In the genomic region with DNA sequence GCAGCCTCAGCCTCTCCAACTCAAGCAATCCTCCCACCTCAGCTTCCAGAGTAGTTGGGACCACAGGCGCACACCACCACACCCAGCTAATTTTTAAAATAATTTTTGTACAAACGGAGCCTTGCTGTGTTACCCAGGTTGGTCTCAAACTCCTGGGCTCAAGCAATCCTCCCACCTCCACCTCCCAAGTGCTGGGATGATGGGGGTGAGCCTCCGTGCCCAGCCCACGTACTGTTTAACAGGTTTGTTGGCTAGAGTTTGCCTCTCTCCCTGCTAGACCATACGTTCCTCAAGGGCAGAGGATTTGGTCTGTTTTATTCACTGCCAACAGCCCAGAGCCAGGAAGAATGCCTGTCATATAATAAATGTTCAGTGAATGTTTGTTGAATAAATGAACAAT, we compare ENCODE assay signal across 28 cellular contexts. TPM values are rescaled to one million over a fixed set of nuclear protein-coding genes. Genes with fewer than 3 reads are reported as not detected.
DNase-seq lines count a peak whose midpoint lies in the region; ATAC-seq and TF ChIP-seq lines count a peak whose summit lies in the region.
"Had no signal": no experiment of that assay in that cellular context is flagged by ENCODE, and none has a peak within 500 bp of the region (broad histone marks: within the 10 kb centered on the region; RNA-seq: fewer than 3 reads in every experiment).

No MANE protein-coding gene starts in this region.

- no peak overlapping the region for H2BK12ac ChIP-seq in neuronal stem cell (ENCODE audit: low read length)

- no peak for TF ChIP-seq POLR2A in uterus (IDR thresholded peaks at IDR 0.05)

- H3K4me3 Mint-ChIP-seq in activated naive CD4-positive, alpha-beta T cell treated with anti-CD3 and anti-CD28 coated beads, Interleukin-2, amount 10 ng/mL, durations not matched to agents 7 days and 5 days = no peak overlapping the region
- no peak overlapping the region for H3K4me3 Mint-ChIP-seq in nephron progenitor cell
- H3K4me3 Mint-ChIP-seq: GM23338 had no signal

- H3K27me3 ChIP-seq in neuronal stem cell (ENCODE audit: control insufficient read depth in 3 of 3, insufficient read depth in 3 of 3, low read depth in 1 of 3, low read length in 3 of 3) = peaks cover 0 to 12% (median 0%) of the 10 kb centered on the region in 3 experiments
- H3K27me3 ChIP-seq in brain microvascular endothelial cell (replicated peaks) = no peaks in the 10 kb centered on the region
- no peaks in the 10 kb centered on the region for H3K27me3 ChIP-seq in uterus
- H3K27me3 ChIP-seq: ascending aorta had no signal

- TF ChIP-seq CTCF in brain microvascular endothelial cell (IDR thresholded peaks at IDR 0.05; ENCODE audit: low read depth, low read length, missing control alignments) (no peak), nephron progenitor cell (IDR thresholded peaks at IDR 0.05) (no peak), uterus (IDR thresholded peaks at IDR 0.05) (no peak)

- H3K27ac ChIP-seq in KOPT-K1 (ENCODE audit: low read depth, low read length, poor library complexity, severe bottlenecking) = peak overlapping the region; percentile 99
- no peak overlapping the region for H3K27ac ChIP-seq in neuronal stem cell (replicated peaks; ENCODE audit: low read length)
- no peak overlapping the region for H3K27ac ChIP-seq in brain microvascular endothelial cell
- no peak overlapping the region for H3K27ac ChIP-seq in uterus
- H3K27ac ChIP-seq: ascending aorta, lower lobe of right lung, tibial artery had no signal

- H3K9me3 ChIP-seq in KOPT-K1 (ENCODE audit: insufficient read depth, low read length, poor library complexity, severe bottlenecking) (no peaks in the 10 kb centered on the region), neuronal stem cell (replicated peaks in 1 of 2; ENCODE audit: control insufficient read depth in 2 of 2, insufficient read depth in 1 of 2, low read depth in 1 of 2, low read length in 2 of 2) (no peaks in the 10 kb centered on the region), uterus (no peaks in the 10 kb centered on the region)
- H3K9me3 ChIP-seq: ascending aorta, lower lobe of right lung, mucosa of descending colon, tibial artery had no signal

- peak overlapping the region; percentile 59 for H3K27ac Mint-ChIP-seq in activated naive CD4-positive, alpha-beta T cell treated with anti-CD3 and anti-CD28 coated beads, Interleukin-2, amount 10 ng/mL, durations not matched to agents 7 days and 5 days
- peak overlapping the region; percentile 85 to 100 for H3K27ac Mint-ChIP-seq in activated naive CD4-positive, alpha-beta T cell treated with anti-CD3 and anti-CD28 coated beads, Interleukin-2, amount 50 U/mL, for 72 hours
- no peak overlapping the region for H3K27ac Mint-ChIP-seq in nephron progenitor cell
- H3K27ac Mint-ChIP-seq: GM23338 had no signal

- no peak overlapping the region for H2BK120ac ChIP-seq in neuronal stem cell (ENCODE audit: low read depth, low read length)

- no peaks in the 10 kb centered on the region for H3K9me3 Mint-ChIP-seq in activated naive CD4-positive, alpha-beta T cell treated with anti-CD3 and anti-CD28 coated beads, Interleukin-2, amount 10 ng/mL, durations not matched to agents 7 days and 5 days
- no peaks in the 10 kb centered on the region for H3K9me3 Mint-ChIP-seq in activated naive CD4-positive, alpha-beta T cell treated with anti-CD3 and anti-CD28 coated beads, Interleukin-2, amount 50 U/mL, for 72 hours
- no peaks in the 10 kb centered on the region for H3K9me3 Mint-ChIP-seq in nephron progenitor cell
- H3K9me3 Mint-ChIP-seq: GM23338, IgD-negative memory B cell had no signal

- H3K4me1 ChIP-seq in neuronal stem cell (ENCODE audit: control insufficient read depth in 2 of 2, insufficient read depth in 1 of 2, low read depth in 1 of 2, low read length in 2 of 2) = peaks cover 2 to 5% of the 10 kb centered on the region in 2 donors
- no peaks in the 10 kb centered on the region for H3K4me1 ChIP-seq in uterus

- no peak overlapping the region for H3K14ac ChIP-seq in neuronal stem cell (ENCODE audit: low read length)

- ATAC-seq in activated naive CD4-positive, alpha-beta T cell treated with anti-CD3 and anti-CD28 coated beads, Interleukin-2, amount 50 U/mL, for 72 hours = no peak
- ATAC-seq: GM23338; lower lobe of right lung; sciatic nerve; stimulated activated naive CD8-positive, alpha-beta T cell treated with anti-CD3 and anti-CD28 coated beads, Interleukin-15, Interleukin-2, amounts not matched to agents 100 U/mL and 50 U/mL, for 24 hours had no signal

- CTCF ChIA-PET in activated naive CD4-positive, alpha-beta T cell treated with anti-CD3 and anti-CD28 coated beads, Interleukin-2, amount 10 ng/mL, durations not matched to agents 7 days and 5 days (lab: Charles Lee) = interaction anchor here (0.6 kb wide), 1 partner anchor 29 kb away, joined by 3 read pairs; no protein-coding TSS in a partner anchor

- H3K36me3 Mint-ChIP-seq in activated naive CD4-positive, alpha-beta T cell treated with anti-CD3 and anti-CD28 coated beads, Interleukin-2, amount 10 ng/mL, durations not matched to agents 7 days and 5 days = peaks cover 3% of the 10 kb centered on the region
- H3K36me3 Mint-ChIP-seq in activated naive CD4-positive, alpha-beta T cell treated with anti-CD3 and anti-CD28 coated beads, Interleukin-2, amount 50 U/mL, for 72 hours = peaks cover 0 to 6% of the 10 kb centered on the region in 2 donors
- H3K36me3 Mint-ChIP-seq in nephron progenitor cell (ENCODE audit: low read depth) = no peaks in the 10 kb centered on the region
- H3K36me3 Mint-ChIP-seq: IgD-negative memory B cell had no signal

- H4K8ac ChIP-seq in neuronal stem cell (ENCODE audit: low read depth, low read length) = no peak overlapping the region

- H3K4me3 ChIP-seq in neuronal stem cell (ENCODE audit: low read length in 2 of 2) = no peak overlapping the region
- no peak overlapping the region for H3K4me3 ChIP-seq in brain microvascular endothelial cell (ENCODE audit: low read depth, low read length)
- H3K4me3 ChIP-seq in uterus = no peak overlapping the region
- H3K4me3 ChIP-seq: ascending aorta, GM23338, lower lobe of right lung, mucosa of descending colon, tibial artery had no signal

- in situ Hi-C loops in brain microvascular endothelial cell (cut with HindIII; ENCODE audit: low pct_ligation_motif_present, low sequenced_read_pairs) = no loop called here

- H2AFZ ChIP-seq in neuronal stem cell (ENCODE audit: low read length) = no peak overlapping the region
- H2AFZ ChIP-seq: GM23338 had no signal

- no peak for DNase-seq in activated naive CD4-positive, alpha-beta T cell treated with anti-CD3 and anti-CD28 coated beads, Interleukin-2, amount 10 ng/mL, durations not matched to agents 7 days and 5 days
- no peak for DNase-seq in activated naive CD4-positive, alpha-beta T cell treated with anti-CD3 and anti-CD28 coated beads, Interleukin-2, amount 50 U/mL, for 16 hours
- DNase-seq in activated naive CD4-positive, alpha-beta T cell treated with anti-CD3 and anti-CD28 coated beads, Interleukin-2, amount 50 U/mL, for 72 hours (ENCODE audit: low spot score in 2 of 2) = no peak
- no peak for DNase-seq in neuronal stem cell (ENCODE audit: low spot score)
- no peak for DNase-seq in brain microvascular endothelial cell
- no peak for DNase-seq in nephron progenitor cell
- no peak for DNase-seq in uterus
- DNase-seq: activated effector memory CD4-positive, alpha-beta T cell treated with anti-CD3 and anti-CD28 coated beads, Interleukin-2, amount 50 U/mL, for 16 hours; DMS 273 treated with DMSO at 0.1 percent for 48 hours; kidney glomerular epithelial cell; lower lobe of right lung; NCI-H1417; NCI-H2081 treated with DMSO at 0.1 percent for 48 hours; NCI-H345; NCI-H774; stimulated activated CD4-positive, alpha-beta T cell treated with anti-CD3 and anti-CD28 coated beads, Interleukin-4, amount 100 ng/mL, for 4 hours; stimulated activated naive CD8-positive, alpha-beta T cell treated with anti-CD3 and anti-CD28 coated beads, Interleukin-15, Interleukin-2, amounts not matched to agents 100 U/mL and 50 U/mL, for 24 hours; tibial artery had no signal

- no peak overlapping the region for H3K4ac ChIP-seq in neuronal stem cell (ENCODE audit: low read length)

- H3K4me2 ChIP-seq in neuronal stem cell (ENCODE audit: insufficient read depth, low read length, poor library complexity, severe bottlenecking) = no peak overlapping the region
- H3K4me2 ChIP-seq: GM23338 had no signal

- no peak overlapping the region for H3K18ac ChIP-seq in neuronal stem cell (ENCODE audit: low read length)

- no CpG with 5 or more reads among the region's 5 CpGs for WGBS in neuronal stem cell (ENCODE audit: extremely low coverage in 2 of 2, insufficient read length in 2 of 2, insufficient replicate concordance in 1 of 2), 2 donors

- no peak overlapping the region for H4K91ac ChIP-seq in neuronal stem cell (ENCODE audit: low read depth, low read length, poor library complexity)

- intact Hi-C loops in uterus (cut with DNase I; ENCODE audit: low total_unique reads) = no loop called here

- H3K23ac ChIP-seq in neuronal stem cell (ENCODE audit: low read depth, low read length, poor library complexity) = no peak overlapping the region

- H3K36me3 ChIP-seq in KOPT-K1 (ENCODE audit: insufficient read depth, low read length) = no peaks in the 10 kb centered on the region
- H3K36me3 ChIP-seq in neuronal stem cell (replicated peaks in 1 of 2; ENCODE audit: control insufficient read depth in 2 of 2, insufficient read depth in 2 of 2, low read length in 2 of 2) = no peaks in the 10 kb centered on the region
- H3K36me3 ChIP-seq in brain microvascular endothelial cell (replicated peaks) = no peaks in the 10 kb centered on the region
- H3K36me3 ChIP-seq in uterus = no peaks in the 10 kb centered on the region
- H3K36me3 ChIP-seq: ascending aorta, lower lobe of right lung, tibial artery had no signal

- no peaks in the 10 kb centered on the region for H3K27me3 Mint-ChIP-seq in activated naive CD4-positive, alpha-beta T cell treated with anti-CD3 and anti-CD28 coated beads, Interleukin-2, amount 10 ng/mL, durations not matched to agents 7 days and 5 days
- peaks cover 9% of the 10 kb centered on the region for H3K27me3 Mint-ChIP-seq in nephron progenitor cell (ENCODE audit: low read depth, poor library complexity)
- H3K27me3 Mint-ChIP-seq: IgD-negative memory B cell had no signal

- peak overlapping the region; percentile 8 for H2BK15ac ChIP-seq in neuronal stem cell (ENCODE audit: low read length)

- no peaks in the 10 kb centered on the region for H3K79me1 ChIP-seq in neuronal stem cell (ENCODE audit: low read depth, low read length)

- H3K4me1 Mint-ChIP-seq in activated naive CD4-positive, alpha-beta T cell treated with anti-CD3 and anti-CD28 coated beads, Interleukin-2, amount 10 ng/mL, durations not matched to agents 7 days and 5 days = peaks cover 93% of the 10 kb centered on the region
- H3K4me1 Mint-ChIP-seq in nephron progenitor cell = peaks cover 10% of the 10 kb centered on the region

- no peak overlapping the region for H2AK5ac ChIP-seq in neuronal stem cell (ENCODE audit: low read depth, low read length)

- H2BK5ac ChIP-seq in neuronal stem cell (ENCODE audit: low read length) = no peak overlapping the region

- no peak overlapping the region for H3K9ac ChIP-seq in neuronal stem cell (ENCODE audit: low read depth, low read length, poor library complexity)

RNA-seq across cellular contexts. Expression of gene SOCS1, which starts 26.6 kb away (rescaled TPM):
- 100 to 1,000 TPM in 1 of 2 donors, 10 to 100 TPM in 1; 57.0 to 123 TPM for total RNA-seq in activated naive CD4-positive, alpha-beta T cell treated with anti-CD3 and anti-CD28 coated beads, Interleukin-2, amount 50 U/mL, for 72 hours
- 3.4 TPM for polyA plus RNA-seq in neuronal stem cell (2013, experiment 1 of 2)
- polyA plus RNA-seq in neuronal stem cell (2013, experiment 2 of 2) = 3.6 TPM
- total RNA-seq in uterus = 10 to 100 TPM in 1 of 4 donors, 1 to 10 TPM in 2, not detected in 1; 6.4 to 45.3 (median 7.6) TPM

RNA-seq across cellular contexts. Expression of gene TNP2, which starts 39.7 kb away (rescaled TPM):
- not detected for total RNA-seq in activated naive CD4-positive, alpha-beta T cell treated with anti-CD3 and anti-CD28 coated beads, Interleukin-2, amount 50 U/mL, for 72 hours
- not detected for polyA plus RNA-seq in neuronal stem cell (2013, experiment 1 of 2)
- polyA plus RNA-seq in neuronal stem cell (2013, experiment 2 of 2) = not detected
- not detected for total RNA-seq in uterus
- total RNA-seq: ascending aorta, endothelial cell of umbilical vein, GM23338, lower lobe of right lung, M059J, mucosa of descending colon, posterior vena cava, sciatic nerve had no signal
- polyA plus RNA-seq: AG04450, endothelial cell of umbilical vein, GM23338, IgD-negative memory B cell had no signal

RNA-seq across cellular contexts. Expression of gene PRM3, which starts 44.0 kb away (rescaled TPM):
- total RNA-seq in activated naive CD4-positive, alpha-beta T cell treated with anti-CD3 and anti-CD28 coated beads, Interleukin-2, amount 50 U/mL, for 72 hours = not detected
- not detected for polyA plus RNA-seq in neuronal stem cell (2013, experiment 1 of 2)
- polyA plus RNA-seq in neuronal stem cell (2013, experiment 2 of 2) = not detected
- not detected for total RNA-seq in uterus
- total RNA-seq: ascending aorta, endothelial cell of umbilical vein, GM23338, lower lobe of right lung, M059J, mucosa of descending colon, posterior vena cava, sciatic nerve had no signal
- polyA plus RNA-seq: AG04450, endothelial cell of umbilical vein, GM23338, IgD-negative memory B cell had no signal

RNA-seq across cellular contexts. Expression of gene PRM2, which starts 46.8 kb away (rescaled TPM):
- total RNA-seq in activated naive CD4-positive, alpha-beta T cell treated with anti-CD3 and anti-CD28 coated beads, Interleukin-2, amount 50 U/mL, for 72 hours = not detected
- polyA plus RNA-seq in neuronal stem cell (2013, experiment 1 of 2) = not detected
- polyA plus RNA-seq in neuronal stem cell (2013, experiment 2 of 2) = not detected
- not detected for total RNA-seq in uterus
- total RNA-seq: ascending aorta, endothelial cell of umbilical vein, GM23338, lower lobe of right lung, M059J, mucosa of descending colon, posterior vena cava, sciatic nerve had no signal
- polyA plus RNA-seq: AG04450, endothelial cell of umbilical vein, GM23338, IgD-negative memory B cell had no signal

RNA-seq across cellular contexts. Expression of gene PRM1, which starts 51.7 kb away (rescaled TPM):
- total RNA-seq in activated naive CD4-positive, alpha-beta T cell treated with anti-CD3 and anti-CD28 coated beads, Interleukin-2, amount 50 U/mL, for 72 hours = not detected
- not detected for polyA plus RNA-seq in neuronal stem cell (2013, experiment 1 of 2)
- polyA plus RNA-seq in neuronal stem cell (2013, experiment 2 of 2) = not detected
- total RNA-seq in uterus = not detected
- total RNA-seq: ascending aorta, endothelial cell of umbilical vein, GM23338, lower lobe of right lung, M059J, mucosa of descending colon, posterior vena cava, sciatic nerve had no signal
- polyA plus RNA-seq: AG04450, endothelial cell of umbilical vein, IgD-negative memory B cell had no signal
